Comparison of ENCODE assay signal across 8 cellular contexts in the genomic region with DNA sequence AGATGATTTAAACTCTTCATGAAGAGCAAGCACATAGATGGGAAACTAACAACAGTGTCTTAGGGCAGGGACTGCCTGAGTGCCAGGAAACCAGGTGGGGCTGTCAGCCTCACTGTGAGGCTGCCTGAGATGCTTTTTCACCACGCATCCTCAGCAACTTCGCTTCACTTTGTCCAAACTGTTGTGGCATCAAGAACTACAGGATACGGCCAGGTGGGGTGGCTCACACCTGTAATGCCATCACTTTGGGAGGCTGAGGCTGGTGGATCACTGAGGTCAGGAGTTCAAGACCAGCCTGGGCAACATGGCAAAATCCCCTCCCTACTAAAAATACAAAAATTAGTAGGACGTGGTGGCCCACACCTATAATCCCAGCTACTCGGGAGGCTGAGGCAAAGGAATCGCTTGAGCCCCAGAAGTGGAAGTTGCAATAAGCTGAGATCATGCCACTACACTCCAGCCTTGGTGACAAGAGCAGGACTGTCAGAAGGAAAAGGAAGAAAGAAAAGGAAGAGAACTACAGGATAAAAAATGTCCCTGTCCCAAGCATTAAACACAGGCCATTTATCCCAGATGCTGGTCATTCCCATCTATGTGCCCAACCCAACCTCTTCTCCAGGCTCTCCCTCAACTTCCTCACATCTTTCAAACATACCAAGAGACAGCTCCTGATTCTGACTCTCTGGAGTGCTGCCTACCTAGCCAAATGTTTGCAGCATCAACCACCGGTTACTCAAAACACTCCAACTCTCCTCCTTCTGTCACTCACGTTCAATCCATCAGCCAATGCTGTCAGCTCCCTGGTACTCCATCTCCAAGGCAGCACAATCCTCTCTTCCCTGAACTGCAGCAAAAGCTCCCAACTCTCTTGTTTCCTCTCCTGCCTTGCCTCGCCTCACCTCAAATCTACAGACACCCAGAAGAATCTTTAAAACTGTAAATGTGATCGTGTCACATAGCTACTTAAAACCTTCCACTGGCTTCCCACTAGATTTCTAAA. TPM values are rescaled to one million over a fixed set of nuclear protein-coding genes. Genes with fewer than 3 reads are reported as not detected.
DNase-seq lines count a peak whose midpoint lies in the region; ATAC-seq and TF ChIP-seq lines count a peak whose summit lies in the region.

No MANE protein-coding gene starts in this region.

- H3K36me3 ChIP-seq in HUES64 (ENCODE audit: insufficient read depth, low read length), result peaks cover 51% of the 10 kb centered on the region
- peaks cover 0 to 18% of the 10 kb centered on the region in 2 donors for H3K36me3 ChIP-seq in body of pancreas (replicated peaks in 1 of 2; ENCODE audit: insufficient read depth in 1 of 2, low read depth in 2 of 2)

- ATAC-seq in body of pancreas, result no peak

- TF ChIP-seq CTCF in AG04450 (IDR thresholded peaks at IDR 0.05; ENCODE audit: low read depth, low read length) (no peak), body of pancreas (IDR thresholded peaks at IDR 0.05) (no peak)

- POLR2A ChIA-PET in AG04450 (lab: Yijun Ruan, JAX), result interaction anchor here (0.6 to 1.7 kb wide), 6 partner anchors 44 to 137 kb away, joined by 3 to 20 read pairs (median 4); partner anchors contain the start of gene GAA

- H3K9me3 ChIP-seq in AG04450 (ENCODE audit: control insufficient read depth, insufficient read depth, low read length) (no peaks in the 10 kb centered on the region; the same call in 1 of the 2 replicates), HUES64 (ENCODE audit: insufficient read depth, low read depth, low read length) (no peaks in the 10 kb centered on the region), body of pancreas (no peaks in the 10 kb centered on the region), mononuclear cell (ENCODE audit: low read depth, low read length) (no peaks in the 10 kb centered on the region)

- 67% methylated on average over 10 of the region's 10 CpGs for WGBS in HUES64
- WGBS in body of pancreas, 2 donors, result 53 to 59% methylated on average over 10 of the region's 10 CpGs

- intact Hi-C loops in body of pancreas (cut with DNase I), result no loop called here

- TF ChIP-seq POLR2A in body of pancreas (IDR thresholded peaks at IDR 0.05), result no peak

- H3K27me3 ChIP-seq in AG04450 (ENCODE audit: control insufficient read depth, insufficient read depth, low read length) (no peaks in the 10 kb centered on the region), HUES64 (ENCODE audit: insufficient read depth, low read length) (no peaks in the 10 kb centered on the region), body of pancreas (no peaks in the 10 kb centered on the region), mononuclear cell (ENCODE audit: insufficient read depth, low read length) (no peaks in the 10 kb centered on the region)

- H3K4me3 ChIP-seq in AG04450 (ENCODE audit: low read depth, low read length) (peak overlapping the region; percentile 96), HUES64 (ENCODE audit: low read length) (peak overlapping the region; percentile 88), body of pancreas (peak overlapping the region in 1 of 2 donors; percentile 87), mononuclear cell (ENCODE audit: low read length) (peak overlapping the region; percentile 62)

- DNase-seq in AG04450 (ENCODE audit: low read depth, low spot score) (no peak), body of pancreas (no peak), NCI-H1417 (lab: John Stamatoyannopoulos, UW) (no peak), mucosa of gallbladder (ENCODE audit: low spot score) (no peak), NCI-H345 (lab: John Stamatoyannopoulos, UW) (no peak)
- DNase-seq in stimulated activated CD4-positive, alpha-beta T cell treated with anti-CD3 and anti-CD28 coated beads, Interleukin-1b, Interleukin-23, amount 100 ng/mL, for 48 hours, result no peak

- CTCF ChIA-PET in AG04450 (lab: Charles Lee), result interaction anchor here (1.4 to 2.6 kb wide), 2 partner anchors 44 to 137 kb away, joined by 5 to 14 read pairs; partner anchors contain the start of gene GAA

- H3K9ac ChIP-seq in HUES64 (ENCODE audit: low read depth, low read length), result peak overlapping the region; percentile 90

- H3K27ac ChIP-seq in AG04450 (ENCODE audit: low read depth, low read length) (no peak overlapping the region), HUES64 (ENCODE audit: low read depth, low read length) (no peak overlapping the region), body of pancreas (peak overlapping the region in 3 of 4 donors; percentile 86 to 95 (median 87))

- H3K4me1 ChIP-seq in HUES64 (ENCODE audit: insufficient read depth, low read length), result peaks cover 9% of the 10 kb centered on the region; the same call in 1 of the 2 replicates
- peaks cover 17% of the 10 kb centered on the region for H3K4me1 ChIP-seq in body of pancreas
- H3K4me1 ChIP-seq in mononuclear cell (ENCODE audit: insufficient read depth, low read length), result peaks cover 36% of the 10 kb centered on the region

RNA-seq across cellular contexts. Expression of gene EIF4A3, which starts 1.6 kb away (rescaled TPM):
- polyA plus RNA-seq in AG04450 (2011; rRNA removed), result 96.1 and 103 TPM in 2 replicates
- 61.7 and 66.0 TPM in 2 replicates for polyA minus RNA-seq in AG04450 (2011; rRNA and poly(A)+ RNA removed)
- polyA plus RNA-seq in HUES64 (2013, experiment 1 of 2), result 180 TPM
- 139 TPM for polyA plus RNA-seq in HUES64 (2013, experiment 2 of 2)
- total RNA-seq in body of pancreas, result 10 to 100 TPM; 16.8 to 40.7 TPM
- 40.1 TPM for total RNA-seq in mononuclear cell
- total RNA-seq in mucosa of gallbladder, result 57.9 TPM

RNA-seq across cellular contexts. Expression of gene CARD14, which starts 24.5 kb away (rescaled TPM):
- polyA plus RNA-seq in AG04450 (2011; rRNA removed), result not detected in 2 replicates
- polyA minus RNA-seq in AG04450 (2011; rRNA and poly(A)+ RNA removed), result not detected in 2 replicates
- polyA plus RNA-seq in HUES64 (2013, experiment 1 of 2), result 0.40 TPM
- 0.25 TPM for polyA plus RNA-seq in HUES64 (2013, experiment 2 of 2)
- not detected for total RNA-seq in body of pancreas
- under 0.01 TPM for total RNA-seq in mononuclear cell
- total RNA-seq in mucosa of gallbladder, result 0.29 TPM

RNA-seq across cellular contexts. Expression of gene GAA, which starts 44.0 kb away (rescaled TPM):
- 3.8 and 6.0 TPM in 2 replicates for polyA plus RNA-seq in AG04450 (2011; rRNA removed)
- polyA minus RNA-seq in AG04450 (2011; rRNA and poly(A)+ RNA removed), result 2.9 and 3.9 TPM in 2 replicates
- polyA plus RNA-seq in HUES64 (2013, experiment 1 of 2), result 31.8 TPM
- 44.2 TPM for polyA plus RNA-seq in HUES64 (2013, experiment 2 of 2)
- 10 to 100 TPM; 63.0 to 93.9 TPM for total RNA-seq in body of pancreas
- 74.7 TPM for total RNA-seq in mononuclear cell
- total RNA-seq in mucosa of gallbladder, result 105 TPM

Comparison
In these comparisons a context has a peak if more than half of its experiments do, and no peak if none do; other contexts are left out.
1. H3K27ac ChIP-seq: peak in body of pancreas (3 of 4); none in AG04450 (single experiment) and HUES64 (single experiment).